25 cellular contexts compared by ENCODE assay signal in the genomic region with DNA sequence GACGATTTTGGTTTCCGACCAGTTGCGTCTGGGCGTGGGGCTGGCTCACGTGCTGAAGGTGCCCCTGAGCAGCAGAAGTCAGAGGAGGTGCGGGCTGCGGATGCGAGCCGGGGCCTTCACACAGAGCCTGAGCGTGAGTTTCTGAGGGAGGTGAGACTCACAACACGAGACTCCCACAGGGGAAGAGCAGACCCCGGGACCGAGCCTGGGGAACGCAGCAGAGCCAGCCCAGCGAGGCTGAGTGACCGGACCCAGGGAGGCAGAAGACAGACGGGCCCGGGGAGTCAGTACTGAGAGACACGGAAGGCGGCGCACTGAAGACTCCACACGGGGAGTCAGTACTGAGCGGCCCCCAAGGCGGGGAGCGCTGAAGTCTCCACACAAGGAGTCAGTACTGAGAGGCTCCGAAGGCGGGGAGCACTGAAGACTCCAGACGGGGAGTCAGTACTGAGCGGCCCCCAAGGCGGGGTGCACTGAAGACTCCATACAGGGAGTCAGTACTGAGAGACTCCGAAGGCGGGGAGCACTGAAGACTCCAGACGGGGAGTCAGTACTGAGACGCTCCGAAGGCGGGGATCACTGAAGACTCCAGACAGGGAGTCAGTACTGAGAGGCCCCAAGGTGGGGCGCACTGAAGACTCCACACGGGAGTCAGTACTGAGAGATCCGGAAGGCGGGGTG.
A peak's percentile ranks its signal among the peaks of the same experiment; 100 is the strongest.
DNase-seq lines count a peak whose midpoint lies in the region; TF ChIP-seq lines count a peak whose summit lies in the region.
"Had no signal": no experiment of that assay in that cellular context is flagged by ENCODE, and none has a peak within 500 bp of the region (broad histone marks: within the 10 kb centered on the region; RNA-seq: fewer than 3 reads in every experiment).

No MANE protein-coding gene starts in this region.

- H3K4me1 ChIP-seq in transverse colon, result no peaks in the 10 kb centered on the region
- H3K4me1 ChIP-seq: breast epithelium, SJSA1 had no signal

- intact Hi-C loops in activated CD4-positive, alpha-beta T cell treated with anti-CD3 and anti-CD28 coated beads, Interleukin-2, amount 10 ng/mL, durations not matched to agents 24 days and 14 days (cut with micrococcal nuclease), result no loop called here
- intact Hi-C loops in Calu3 (cut with micrococcal nuclease; ENCODE audit: unreplicated experiment) (no loop called here), posterior vena cava (cut with DNase I) (no loop called here), transverse colon (cut with DNase I; ENCODE audit: low total_unique reads) (no loop called here)

- no peaks in the 10 kb centered on the region for H3K36me3 ChIP-seq in transverse colon
- H3K36me3 ChIP-seq: breast epithelium, SJSA1 had no signal

- 85 to 87% methylated on average over 5 to 40 of the region's 40 CpGs for WGBS in transverse colon (ENCODE audit: low coverage in 1 of 2), 2 donors

- H3K4me3 Mint-ChIP-seq in activated CD4-positive, alpha-beta T cell treated with anti-CD3 and anti-CD28 coated beads, Interleukin-2, amount 10 ng/mL, durations not matched to agents 24 days and 14 days, result no peak overlapping the region
- H3K4me3 Mint-ChIP-seq in Calu3 (ENCODE audit: low read depth, unreplicated experiment) (peak overlapping the region; percentile 13), endothelial cell (ENCODE audit: unreplicated experiment) (peak overlapping the region; percentile 37)
- H3K4me3 Mint-ChIP-seq: CD4-positive, alpha-beta memory T cell; dendritic cell treated with granulocyte-macrophage colony-stimulating factor and Interleukin-4, amounts not matched to agents 40 ng/mL and 50 ng/mL, for 4 days; H9; T-cell had no signal

- in situ Hi-C loops in transverse colon (cut with MboI; ENCODE audit: low pct_ligation_motif_present in 1 of 4, low pct_unique_long_range_greater_than_20kb in 1 of 4, low sequenced_read_pairs in 3 of 4), result no loop called here

- no peaks in the 10 kb centered on the region for H3K9me3 Mint-ChIP-seq in activated CD4-positive, alpha-beta T cell treated with anti-CD3 and anti-CD28 coated beads, Interleukin-2, amount 10 ng/mL, durations not matched to agents 24 days and 14 days
- H3K9me3 Mint-ChIP-seq in Calu3 (ENCODE audit: low read depth, unreplicated experiment), result peaks cover 15% of the 10 kb centered on the region
- no peaks in the 10 kb centered on the region for H3K9me3 Mint-ChIP-seq in endothelial cell (ENCODE audit: unreplicated experiment)
- H3K9me3 Mint-ChIP-seq: CD4-positive, alpha-beta memory T cell; T-cell had no signal

- no peak overlapping the region for H3K27ac ChIP-seq in transverse colon
- H3K27ac ChIP-seq: breast epithelium, SJSA1 had no signal

- no peaks in the 10 kb centered on the region for H3K27me3 ChIP-seq in transverse colon
- H3K27me3 ChIP-seq: SJSA1 had no signal

- no peaks in the 10 kb centered on the region for H3K36me3 Mint-ChIP-seq in activated CD4-positive, alpha-beta T cell treated with anti-CD3 and anti-CD28 coated beads, Interleukin-2, amount 10 ng/mL, durations not matched to agents 24 days and 14 days (ENCODE audit: low read depth)
- H3K36me3 Mint-ChIP-seq in Calu3 (ENCODE audit: insufficient read depth, unreplicated experiment), result peaks cover 8% of the 10 kb centered on the region
- peaks cover 8% of the 10 kb centered on the region for H3K36me3 Mint-ChIP-seq in endothelial cell (ENCODE audit: low read depth, unreplicated experiment)
- H3K36me3 Mint-ChIP-seq: CD4-positive, alpha-beta memory T cell; T-cell had no signal

- H3K9me3 ChIP-seq in transverse colon, result no peaks in the 10 kb centered on the region
- H3K9me3 ChIP-seq: breast epithelium had no signal

- no peak for TF ChIP-seq EP300 in transverse colon (IDR thresholded peaks at IDR 0.05; ENCODE audit: low read depth)

- H3K4me1 Mint-ChIP-seq in activated CD4-positive, alpha-beta T cell treated with anti-CD3 and anti-CD28 coated beads, Interleukin-2, amount 10 ng/mL, durations not matched to agents 24 days and 14 days, result no peaks in the 10 kb centered on the region
- no peaks in the 10 kb centered on the region for H3K4me1 Mint-ChIP-seq in Calu3 (ENCODE audit: low read depth, unreplicated experiment)
- H3K4me1 Mint-ChIP-seq in endothelial cell (ENCODE audit: unreplicated experiment), result no peaks in the 10 kb centered on the region
- H3K4me1 Mint-ChIP-seq: CD4-positive, alpha-beta memory T cell; H9; T-cell had no signal

- TF ChIP-seq CTCF in Calu3 (IDR thresholded peaks at IDR 0.05; ENCODE audit: unreplicated experiment), result no peak
- no peak for TF ChIP-seq CTCF in endothelial cell (IDR thresholded peaks at IDR 0.05; ENCODE audit: unreplicated experiment)
- TF ChIP-seq CTCF in transverse colon (IDR thresholded peaks at IDR 0.05), result no peak

- no peak overlapping the region for H3K4me3 ChIP-seq in transverse colon
- H3K4me3 ChIP-seq: breast epithelium, SJSA1 had no signal

- peak; percentile 38 for DNase-seq in activated CD4-positive, alpha-beta T cell treated with anti-CD3 and anti-CD28 coated beads, Interleukin-2, amount 10 ng/mL, durations not matched to agents 24 days and 14 days
- no peak for DNase-seq in activated CD4-positive, alpha-beta T cell treated with anti-CD3 and anti-CD28 coated beads, Interleukin-2, amount 50 U/mL, for 4 hours
- DNase-seq in Calu3, result no peak
- peak; percentile 2 for DNase-seq in endothelial cell (ENCODE audit: low spot score)
- DNase-seq in posterior vena cava (ENCODE audit: low spot score), result peak; percentile 55
- no peak for DNase-seq in HuH-7 (ENCODE audit: low spot score)
- no peak for DNase-seq in cerebellar cortex (ENCODE audit: low spot score)
- DNase-seq in transverse colon, result no peak
- DNase-seq: 8988T; activated gamma-delta T cell; amniotic stem cell; CD4-positive, alpha-beta memory T cell; DMS 273 treated with DMSO at 0.1 percent for 48 hours; Karpas-422; kidney glomerular epithelial cell; NCI-H146; NCI-H524; right cardiac atrium; stimulated activated naive CD8-positive, alpha-beta T cell treated with anti-CD3 and anti-CD28 coated beads, Interleukin-15, Interleukin-2, amounts not matched to agents 100 U/mL and 50 U/mL, for 24 hours; trophoblast cell had no signal

- H3K27ac Mint-ChIP-seq in activated CD4-positive, alpha-beta T cell treated with anti-CD3 and anti-CD28 coated beads, Interleukin-2, amount 10 ng/mL, durations not matched to agents 24 days and 14 days, result no peak overlapping the region
- peak overlapping the region; percentile 83 for H3K27ac Mint-ChIP-seq in Calu3 (ENCODE audit: unreplicated experiment)
- H3K27ac Mint-ChIP-seq in endothelial cell (ENCODE audit: unreplicated experiment), result no peak overlapping the region
- H3K27ac Mint-ChIP-seq: dendritic cell treated with granulocyte-macrophage colony-stimulating factor and Interleukin-4, amounts not matched to agents 40 ng/mL and 50 ng/mL, for 4 days; T-cell had no signal

- CTCF ChIA-PET in Calu3 (lab: Charles Lee), result no interaction called here

- no TSS peak for BruUV-seq in Calu3 (replicated peaks; lab: Mats Ljungman, UMichigan)

- TF ChIP-seq POLR2A in transverse colon (IDR thresholded peaks at IDR 0.05), result no peak

- no peaks in the 10 kb centered on the region for H3K27me3 Mint-ChIP-seq in activated CD4-positive, alpha-beta T cell treated with anti-CD3 and anti-CD28 coated beads, Interleukin-2, amount 10 ng/mL, durations not matched to agents 24 days and 14 days
- H3K27me3 Mint-ChIP-seq in Calu3 (ENCODE audit: unreplicated experiment), result peaks cover 38% of the 10 kb centered on the region
- H3K27me3 Mint-ChIP-seq in endothelial cell (ENCODE audit: unreplicated experiment), result peaks cover 9% of the 10 kb centered on the region

Comparison
In these comparisons a context has a peak if more than half of its experiments do, and no peak if none do; other contexts are left out.
1. DNase-seq: peak in activated CD4-positive, alpha-beta T cell treated with anti-CD3 and anti-CD28 coated beads, Interleukin-2, amount 10 ng/mL, durations not matched to agents 24 days and 14 days (single experiment), endothelial cell (single experiment) and posterior vena cava (single experiment); none in activated CD4-positive, alpha-beta T cell treated with anti-CD3 and anti-CD28 coated beads, Interleukin-2, amount 50 U/mL, for 4 hours (0 of 2), Calu3 (single experiment), HuH-7 (single experiment), cerebellar cortex (single experiment) and transverse colon (single experiment).